1 cellular context compared by ENCODE assay signal in the genomic region with DNA sequence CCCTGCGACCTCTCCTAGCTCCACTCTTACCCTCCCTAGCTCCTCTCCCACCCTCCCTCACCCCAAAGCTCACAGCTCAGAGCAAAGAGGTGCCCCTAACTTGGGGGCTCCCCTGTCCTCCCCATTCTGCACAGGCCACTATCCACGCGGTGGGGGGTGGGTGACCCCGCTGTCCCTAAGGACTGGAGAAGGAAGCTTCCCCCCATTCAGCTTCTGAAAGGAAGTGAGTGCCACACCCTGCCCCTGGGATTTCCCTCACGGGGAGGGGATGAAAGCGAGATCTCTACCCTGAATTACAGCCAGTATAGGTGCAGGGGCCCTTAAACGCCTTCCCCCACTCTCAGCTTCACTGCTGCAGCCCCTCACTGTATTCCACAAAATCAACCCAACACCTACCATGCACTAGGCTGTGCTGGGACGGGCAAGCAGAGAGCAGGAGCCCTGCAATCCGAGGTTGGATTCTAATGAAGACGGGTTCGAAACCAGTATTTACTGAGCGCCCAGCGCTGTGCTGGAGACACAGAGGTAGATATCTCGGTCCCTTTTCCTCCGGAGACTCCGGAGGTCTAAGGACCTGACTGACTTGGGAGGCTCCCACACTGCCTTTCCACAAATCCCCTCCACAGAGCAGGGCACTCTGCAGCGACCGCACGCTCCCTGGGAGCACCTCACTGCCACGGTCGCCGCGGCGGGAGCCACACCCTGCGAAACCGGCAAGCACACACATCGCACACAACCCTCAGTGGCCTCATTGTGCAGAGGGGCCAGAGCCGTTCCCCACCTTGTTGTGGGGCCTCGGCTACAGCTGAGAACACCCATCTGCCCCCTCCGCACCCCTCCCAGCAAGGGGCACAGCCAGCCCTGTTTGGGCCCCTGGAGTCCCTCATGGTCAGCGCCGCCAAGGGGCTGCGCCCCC.
TF ChIP-seq lines count a peak whose summit lies in the region.

No MANE protein-coding gene starts in this region.

TF ChIP-seq in HepG2, 621 proteins besides CTCF, POLR2A, EP300 and RAD21:
- TF ChIP-seq SP2 (CRISPR knock-in tag; IDR thresholded peaks at IDR 0.05) (no peak), ARID2 (CRISPR knock-in tag; IDR thresholded peaks at IDR 0.05; ENCODE audit: borderline replicate concordance) (0 out of 2 replicates have a peak, but pooled peaks have one; percentile 43), AKAP8 (CRISPR knock-in tag; IDR thresholded peaks at IDR 0.05) (0 out of 2 replicates have a peak, but pooled peaks have one; percentile 10), BORCS8-MEF2B (CRISPR knock-in tag; IDR thresholded peaks at IDR 0.05) (peak; percentile 10; the same call in 1 of the 2 replicates), ZNF292 (CRISPR knock-in tag; IDR thresholded peaks at IDR 0.05; ENCODE audit: borderline replicate concordance, low read depth) (peak; percentile 64; the same call in 1 of the 2 replicates), IKZF4 (CRISPR knock-in tag; IDR thresholded peaks at IDR 0.05; ENCODE audit: borderline replicate concordance, low read depth, not compliant biosample characterization) (peak; percentile 80), MXD4 (CRISPR knock-in tag; IDR thresholded peaks at IDR 0.05) (no peak), ZNF263 (CRISPR knock-in tag; IDR thresholded peaks at IDR 0.05) (peak; percentile 75; the same call in 1 of the 2 replicates), SRF (IDR thresholded peaks at IDR 0.05; ENCODE audit: low read depth, low read length) (no peak), ZFP90 (CRISPR knock-in tag; IDR thresholded peaks at IDR 0.05; ENCODE audit: borderline replicate concordance) (0 out of 2 replicates have a peak, but pooled peaks have one; percentile 3), EED (CRISPR knock-in tag; IDR thresholded peaks at IDR 0.05) (0 out of 2 replicates have a peak, but pooled peaks have one; percentile 45), KLF12 (CRISPR knock-in tag; IDR thresholded peaks at IDR 0.05; ENCODE audit: borderline replicate concordance) (peak; percentile 9; the same call in 1 of the 2 replicates), TMF1 (CRISPR knock-in tag; IDR thresholded peaks at IDR 0.05; ENCODE audit: low read depth) (peak; percentile 13; the same call in 1 of the 2 replicates), ZNF136 (CRISPR knock-in tag; IDR thresholded peaks at IDR 0.05; ENCODE audit: low read depth) (0 out of 2 replicates have a peak, but pooled peaks have one; percentile 14), GFI1 (CRISPR knock-in tag; IDR thresholded peaks at IDR 0.05; ENCODE audit: borderline replicate concordance) (0 out of 2 replicates have a peak, but pooled peaks have one; percentile 15), ZSCAN25 (CRISPR knock-in tag; IDR thresholded peaks at IDR 0.05) (peak; percentile 70; the same call in 1 of the 2 replicates), ZNF598 (CRISPR knock-in tag; IDR thresholded peaks at IDR 0.05; ENCODE audit: borderline replicate concordance) (0 out of 2 replicates have a peak, but pooled peaks have one; percentile 23), BRD4 (CRISPR knock-in tag; IDR thresholded peaks at IDR 0.05) (peak; percentile 17; the same call in 1 of the 2 replicates), ZNF430 (CRISPR knock-in tag; IDR thresholded peaks at IDR 0.05) (0 out of 2 replicates have a peak, but pooled peaks have one; percentile 11), ZNF230 (CRISPR knock-in tag; IDR thresholded peaks at IDR 0.05) (no peak), ISL2 (CRISPR knock-in tag; IDR thresholded peaks at IDR 0.05) (0 out of 2 replicates have a peak, but pooled peaks have one; percentile 14), MED8 (CRISPR knock-in tag; IDR thresholded peaks at IDR 0.05; ENCODE audit: insufficient replicate concordance) (no peak), HOXD1 (CRISPR knock-in tag; IDR thresholded peaks at IDR 0.05) (no peak), ZNF547 (CRISPR knock-in tag; IDR thresholded peaks at IDR 0.05) (0 out of 2 replicates have a peak, but pooled peaks have one; percentile 77), ZNF761 (CRISPR knock-in tag; conservative IDR thresholded peaks at IDR 0.05) (0 out of 2 replicates have a peak, but pooled peaks have one; percentile 7), THYN1 (CRISPR knock-in tag; IDR thresholded peaks at IDR 0.05; ENCODE audit: borderline replicate concordance, low read depth) (0 out of 2 replicates have a peak, but pooled peaks have one; percentile 17), MED1 (CRISPR knock-in tag; IDR thresholded peaks at IDR 0.05) (0 out of 2 replicates have a peak, but pooled peaks have one; percentile 8), ZNF75D (CRISPR knock-in tag; IDR thresholded peaks at IDR 0.05; ENCODE audit: borderline replicate concordance) (0 out of 2 replicates have a peak, but pooled peaks have one; percentile 59), ERF (CRISPR knock-in tag; IDR thresholded peaks at IDR 0.05) (no peak), ZNF343 (CRISPR knock-in tag; IDR thresholded peaks at IDR 0.05) (no peak)
- TF ChIP-seq, protein P1, sequence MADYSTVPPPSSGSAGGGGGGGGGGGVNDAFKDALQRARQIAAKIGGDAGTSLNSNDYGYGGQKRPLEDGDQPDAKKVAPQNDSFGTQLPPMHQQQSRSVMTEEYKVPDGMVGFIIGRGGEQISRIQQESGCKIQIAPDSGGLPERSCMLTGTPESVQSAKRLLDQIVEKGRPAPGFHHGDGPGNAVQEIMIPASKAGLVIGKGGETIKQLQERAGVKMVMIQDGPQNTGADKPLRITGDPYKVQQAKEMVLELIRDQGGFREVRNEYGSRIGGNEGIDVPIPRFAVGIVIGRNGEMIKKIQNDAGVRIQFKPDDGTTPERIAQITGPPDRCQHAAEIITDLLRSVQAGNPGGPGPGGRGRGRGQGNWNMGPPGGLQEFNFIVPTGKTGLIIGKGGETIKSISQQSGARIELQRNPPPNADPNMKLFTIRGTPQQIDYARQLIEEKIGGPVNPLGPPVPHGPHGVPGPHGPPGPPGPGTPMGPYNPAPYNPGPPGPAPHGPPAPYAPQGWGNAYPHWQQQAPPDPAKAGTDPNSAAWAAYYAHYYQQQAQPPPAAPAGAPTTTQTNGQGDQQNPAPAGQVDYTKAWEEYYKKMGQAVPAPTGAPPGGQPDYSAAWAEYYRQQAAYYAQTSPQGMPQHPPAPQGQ (CRISPR knock-in tag; IDR thresholded peaks at IDR 0.05; ENCODE audit: borderline replicate concordance), result peak; percentile 61; the same call in 1 of the 2 replicates
- TF ChIP-seq, protein P2, sequence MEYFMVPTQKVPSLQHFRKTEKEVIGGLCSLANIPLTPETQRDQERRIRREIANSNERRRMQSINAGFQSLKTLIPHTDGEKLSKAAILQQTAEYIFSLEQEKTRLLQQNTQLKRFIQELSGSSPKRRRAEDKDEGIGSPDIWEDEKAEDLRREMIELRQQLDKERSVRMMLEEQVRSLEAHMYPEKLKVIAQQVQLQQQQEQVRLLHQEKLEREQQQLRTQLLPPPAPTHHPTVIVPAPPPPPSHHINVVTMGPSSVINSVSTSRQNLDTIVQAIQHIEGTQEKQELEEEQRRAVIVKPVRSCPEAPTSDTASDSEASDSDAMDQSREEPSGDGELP (IDR thresholded peaks at IDR 0.05; ENCODE audit: borderline replicate concordance, low read depth), result peak; percentile 4; the same call in 1 of the 2 replicates
- TF ChIP-seq, protein P3, sequence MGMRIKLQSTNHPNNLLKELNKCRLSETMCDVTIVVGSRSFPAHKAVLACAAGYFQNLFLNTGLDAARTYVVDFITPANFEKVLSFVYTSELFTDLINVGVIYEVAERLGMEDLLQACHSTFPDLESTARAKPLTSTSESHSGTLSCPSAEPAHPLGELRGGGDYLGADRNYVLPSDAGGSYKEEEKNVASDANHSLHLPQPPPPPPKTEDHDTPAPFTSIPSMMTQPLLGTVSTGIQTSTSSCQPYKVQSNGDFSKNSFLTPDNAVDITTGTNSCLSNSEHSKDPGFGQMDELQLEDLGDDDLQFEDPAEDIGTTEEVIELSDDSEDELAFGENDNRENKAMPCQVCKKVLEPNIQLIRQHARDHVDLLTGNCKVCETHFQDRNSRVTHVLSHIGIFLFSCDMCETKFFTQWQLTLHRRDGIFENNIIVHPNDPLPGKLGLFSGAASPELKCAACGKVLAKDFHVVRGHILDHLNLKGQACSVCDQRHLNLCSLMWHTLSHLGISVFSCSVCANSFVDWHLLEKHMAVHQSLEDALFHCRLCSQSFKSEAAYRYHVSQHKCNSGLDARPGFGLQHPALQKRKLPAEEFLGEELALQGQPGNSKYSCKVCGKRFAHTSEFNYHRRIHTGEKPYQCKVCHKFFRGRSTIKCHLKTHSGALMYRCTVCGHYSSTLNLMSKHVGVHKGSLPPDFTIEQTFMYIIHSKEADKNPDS (CRISPR knock-in tag; IDR thresholded peaks at IDR 0.05), result no peak
- TF ChIP-seq, protein P4, sequence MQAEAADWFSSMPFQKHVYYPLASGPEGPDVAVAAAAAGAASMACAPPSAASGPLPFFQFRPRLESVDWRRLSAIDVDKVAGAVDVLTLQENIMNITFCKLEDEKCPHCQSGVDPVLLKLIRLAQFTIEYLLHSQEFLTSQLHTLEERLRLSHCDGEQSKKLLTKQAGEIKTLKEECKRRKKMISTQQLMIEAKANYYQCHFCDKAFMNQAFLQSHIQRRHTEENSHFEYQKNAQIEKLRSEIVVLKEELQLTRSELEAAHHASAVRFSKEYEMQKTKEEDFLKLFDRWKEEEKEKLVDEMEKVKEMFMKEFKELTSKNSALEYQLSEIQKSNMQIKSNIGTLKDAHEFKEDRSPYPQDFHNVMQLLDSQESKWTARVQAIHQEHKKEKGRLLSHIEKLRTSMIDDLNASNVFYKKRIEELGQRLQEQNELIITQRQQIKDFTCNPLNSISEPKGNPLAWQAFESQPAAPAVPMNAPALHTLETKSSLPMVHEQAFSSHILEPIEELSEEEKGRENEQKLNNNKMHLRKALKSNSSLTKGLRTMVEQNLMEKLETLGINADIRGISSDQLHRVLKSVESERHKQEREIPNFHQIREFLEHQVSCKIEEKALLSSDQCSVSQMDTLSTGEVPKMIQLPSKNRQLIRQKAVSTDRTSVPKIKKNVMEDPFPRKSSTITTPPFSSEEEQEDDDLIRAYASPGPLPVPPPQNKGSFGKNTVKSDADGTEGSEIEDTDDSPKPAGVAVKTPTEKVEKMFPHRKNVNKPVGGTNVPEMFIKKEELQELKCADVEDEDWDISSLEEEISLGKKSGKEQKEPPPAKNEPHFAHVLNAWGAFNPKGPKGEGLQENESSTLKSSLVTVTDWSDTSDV (CRISPR knock-in tag; IDR thresholded peaks at IDR 0.05), result no peak
